ENCODE assay signal across 23 cellular contexts in genomic region chr6:54074591-54075195, GRCh38. TPM values are rescaled to one million over a fixed set of nuclear protein-coding genes. Genes with fewer than 3 reads are reported as not detected.
DNase-seq lines count a peak whose midpoint lies in the region; ATAC-seq and TF ChIP-seq lines count a peak whose summit lies in the region.
"Had no signal": no experiment of that assay in that cellular context is flagged by ENCODE, and none has a peak within 500 bp of the region (broad histone marks: within the 10 kb centered on the region; RNA-seq: fewer than 3 reads in every experiment).

No MANE protein-coding gene starts in this region.

- no peaks in the 10 kb centered on the region for H3K36me3 Mint-ChIP-seq in H9 (ENCODE audit: insufficient read depth in 1 of 3, low read depth in 3 of 3)
- H3K36me3 Mint-ChIP-seq in nephron (ENCODE audit: low read depth): no peaks in the 10 kb centered on the region
- no peaks in the 10 kb centered on the region for H3K36me3 Mint-ChIP-seq in activated T-helper 2 cell treated with anti-CD3 and anti-CD28 coated beads, Interferon-gamma antibody, Interleukin-2, Interleukin-4, amounts not matched to agents 10 μg/mL and 5 μg/mL and 100 μg/mL, durations not matched to agents 14 hours and 24 hours and 36 hours (ENCODE audit: low read depth)
- H3K36me3 Mint-ChIP-seq: neural progenitor cell had no signal

- H3K56ac ChIP-seq in H9 (ENCODE audit: insufficient read length, low read depth, low read length): no peak overlapping the region

- H2BK5ac ChIP-seq in H9 (ENCODE audit: insufficient read length, low read length): no peak overlapping the region

- no peak overlapping the region for H2AFZ ChIP-seq in H9 (ENCODE audit: low read length)
- H2AFZ ChIP-seq: neural progenitor cell had no signal

- H3K27ac ChIP-seq in H9 (ENCODE audit: insufficient read length, low read depth, low read length) (no peak overlapping the region), breast epithelium (no peak overlapping the region)
- H3K27ac ChIP-seq: cardiac muscle cell, epithelial cell of prostate, neural progenitor cell, SJSA1, stomach, upper lobe of left lung had no signal

- H4K91ac ChIP-seq in H9 (ENCODE audit: insufficient read length, low read depth, low read length): no peak overlapping the region

- no peak overlapping the region for H3K23ac ChIP-seq in H9 (ENCODE audit: insufficient read length, low read depth, low read length)

- H3K27me3 ChIP-seq in H9 (ENCODE audit: insufficient read depth, low read length) (no peaks in the 10 kb centered on the region), breast epithelium (no peaks in the 10 kb centered on the region)
- H3K27me3 ChIP-seq: cardiac muscle cell, neural progenitor cell, SJSA1, stomach, upper lobe of left lung had no signal

- no peak overlapping the region for H3K14ac ChIP-seq in H9 (ENCODE audit: insufficient read depth, low read length)

- H3K4me3 ChIP-seq in fibroblast of villous mesenchyme (ENCODE audit: low read depth, low read length): no peak overlapping the region
- H3K4me3 ChIP-seq in breast epithelium: no peak overlapping the region
- H3K4me3 ChIP-seq: cardiac muscle cell, neural progenitor cell, SJSA1, stomach, upper lobe of left lung had no signal

- no peak overlapping the region for H3K9ac ChIP-seq in H9 (ENCODE audit: extremely low read depth, insufficient read length, low read length)
- H3K9ac ChIP-seq: neural progenitor cell had no signal

- no peaks in the 10 kb centered on the region for H4K20me1 ChIP-seq in H9 (ENCODE audit: control insufficient read depth, insufficient read depth, insufficient read length)

- no peak overlapping the region for H2BK120ac ChIP-seq in H9 (ENCODE audit: low read depth, low read length, poor library complexity, severe bottlenecking)

- no peaks in the 10 kb centered on the region for H3K36me3 ChIP-seq in breast epithelium
- H3K36me3 ChIP-seq: cardiac muscle cell, neural progenitor cell, SJSA1, stomach, upper lobe of left lung had no signal

- H2BK20ac ChIP-seq in H9 (ENCODE audit: low read depth, low read length, poor library complexity, severe bottlenecking): no peak overlapping the region

- DNase-seq in H9 (no peak), NOMO-1 treated with DMSO at 0.1 percent for 48 hours (lab: John Stamatoyannopoulos, UW; ENCODE audit: unreplicated experiment) (peak; percentile 81), fibroblast of villous mesenchyme (ENCODE audit: low read depth) (peak; percentile 47), SHP77 (lab: John Stamatoyannopoulos, UW) (no peak), breast epithelium (ENCODE audit: low spot score in 2 of 2) (no peak)
- DNase-seq in activated T-helper 2 cell treated with anti-CD3 and anti-CD28 coated beads, Interferon-gamma antibody, Interleukin-2, Interleukin-4, amounts not matched to agents 10 μg/mL and 5 μg/mL and 100 μg/mL, durations not matched to agents 14 hours and 24 hours and 36 hours (ENCODE audit: low spot score): no peak
- DNase-seq: activated CD4-positive, alpha-beta T cell treated with anti-CD3 and anti-CD28 coated beads, Interleukin-2, amount 50 U/mL, for 4 hours; activated gamma-delta T cell treated with Interleukin-2 at 50 U/mL for 16 hours; DMS79 treated with DMSO at 0.1 percent for 48 hours; midbrain; NCI-H1436; NCI-H526; PC-3; stimulated activated CD4-positive, alpha-beta T cell treated with anti-CD3 and anti-CD28 coated beads, Interleukin-12 subunit alpha, Interleukin-12 subunit beta, amount 100 ng/mL, for 4 hours; stomach; upper lobe of left lung had no signal

- H3K4me1 Mint-ChIP-seq in H9 (peaks cover 29 to 32% of the 10 kb centered on the region in 2 experiments), nephron (peaks cover 52% of the 10 kb centered on the region)
- H3K4me1 Mint-ChIP-seq in activated T-helper 2 cell treated with anti-CD3 and anti-CD28 coated beads, Interferon-gamma antibody, Interleukin-2, Interleukin-4, amounts not matched to agents 10 μg/mL and 5 μg/mL and 100 μg/mL, durations not matched to agents 14 hours and 24 hours and 36 hours (ENCODE audit: low read depth): no peaks in the 10 kb centered on the region

- H3K27ac Mint-ChIP-seq in H9: peak overlapping the region; percentile 61 to 77 (median 75); a peak in 5 of 7 replicates
- H3K27ac Mint-ChIP-seq in nephron: peak overlapping the region in 2 of 3 experiments; percentile 33 to 72
- H3K27ac Mint-ChIP-seq in activated T-helper 2 cell treated with anti-CD3 and anti-CD28 coated beads, Interferon-gamma antibody, Interleukin-2, Interleukin-4, amounts not matched to agents 10 μg/mL and 5 μg/mL and 100 μg/mL, durations not matched to agents 14 hours and 24 hours and 36 hours: no peak overlapping the region
- H3K27ac Mint-ChIP-seq: neural progenitor cell had no signal

- no peaks in the 10 kb centered on the region; the same call in 1 of the 2 replicates for H3K4me1 ChIP-seq in H9 (ENCODE audit: insufficient read depth, low read length)
- H3K4me1 ChIP-seq in breast epithelium: no peaks in the 10 kb centered on the region
- H3K4me1 ChIP-seq: neural progenitor cell, SJSA1, stomach, upper lobe of left lung had no signal

- no peaks in the 10 kb centered on the region for H3K23me2 ChIP-seq in H9 (ENCODE audit: insufficient read length, low read depth, low read length, poor library complexity, severe bottlenecking)

- no peak overlapping the region for H3K18ac ChIP-seq in H9 (ENCODE audit: insufficient read length, low read depth, low read length)

- intact Hi-C loops in breast epithelium (cut with DNase I; ENCODE audit: low total_unique reads): no loop called here
- intact Hi-C loops in activated T-helper 2 cell treated with anti-CD3 and anti-CD28 coated beads, Interferon-gamma antibody, Interleukin-2, Interleukin-4, amounts not matched to agents 10 μg/mL and 5 μg/mL and 100 μg/mL, durations not matched to agents 14 hours and 24 hours and 36 hours (cut with micrococcal nuclease): no loop called here

- no peak overlapping the region; the same call in 1 of the 2 replicates for H2BK15ac ChIP-seq in H9 (ENCODE audit: low read depth, low read length)

- H4K5ac ChIP-seq in H9 (ENCODE audit: insufficient read length, low read depth, low read length): no peak overlapping the region

- no peak overlapping the region for H2BK12ac ChIP-seq in H9 (ENCODE audit: insufficient read length, low read depth, low read length)

- H3K79me1 ChIP-seq in H9 (ENCODE audit: insufficient read depth, low read depth, low read length, poor library complexity, severe bottlenecking): no peaks in the 10 kb centered on the region

- H3K79me2 ChIP-seq in H9 (ENCODE audit: insufficient read depth, low read length): no peaks in the 10 kb centered on the region

- H3K4ac ChIP-seq in H9 (ENCODE audit: low read depth, low read length): no peak overlapping the region

- no peak for ATAC-seq in HG03521 (IDR thresholded peaks at IDR 0.05; ENCODE audit: unreplicated experiment)
- ATAC-seq: PC-3 had no signal

- WGBS in H9 (ENCODE audit: extremely low coverage, insufficient read length, low lambda C conversion rate): no CpG with 5 or more reads among the region's 13 CpGs

- no peak for TF ChIP-seq CTCF in H9 (conservative IDR thresholded peaks at IDR 0.05)
- no peak for TF ChIP-seq CTCF in fibroblast of villous mesenchyme (IDR thresholded peaks at IDR 0.05; ENCODE audit: insufficient read depth, low read depth, low read length)
- TF ChIP-seq CTCF in nephron (IDR thresholded peaks at IDR 0.05; ENCODE audit: unreplicated experiment in 3 of 3): no peak
- TF ChIP-seq CTCF in breast epithelium (IDR thresholded peaks at IDR 0.05): no peak

- H3K4me3 Mint-ChIP-seq in H9: no peak overlapping the region
- no peak overlapping the region for H3K4me3 Mint-ChIP-seq in nephron
- no peak overlapping the region for H3K4me3 Mint-ChIP-seq in activated T-helper 2 cell treated with anti-CD3 and anti-CD28 coated beads, Interferon-gamma antibody, Interleukin-2, Interleukin-4, amounts not matched to agents 10 μg/mL and 5 μg/mL and 100 μg/mL, durations not matched to agents 14 hours and 24 hours and 36 hours (ENCODE audit: low read depth)
- H3K4me3 Mint-ChIP-seq: neural progenitor cell had no signal

- H2AK5ac ChIP-seq in H9 (ENCODE audit: insufficient read length, low read length): no peak overlapping the region

- no peak for TF ChIP-seq POLR2A in breast epithelium (IDR thresholded peaks at IDR 0.05)

- H3K9me3 Mint-ChIP-seq in H9: no peaks in the 10 kb centered on the region
- no peaks in the 10 kb centered on the region for H3K9me3 Mint-ChIP-seq in nephron
- no peaks in the 10 kb centered on the region for H3K9me3 Mint-ChIP-seq in activated T-helper 2 cell treated with anti-CD3 and anti-CD28 coated beads, Interferon-gamma antibody, Interleukin-2, Interleukin-4, amounts not matched to agents 10 μg/mL and 5 μg/mL and 100 μg/mL, durations not matched to agents 14 hours and 24 hours and 36 hours
- H3K9me3 Mint-ChIP-seq: neural progenitor cell had no signal

- no peak overlapping the region for H4K8ac ChIP-seq in H9 (replicated peaks; ENCODE audit: insufficient read length, low read depth, low read length)

- no peaks in the 10 kb centered on the region for H3K27me3 Mint-ChIP-seq in H9 (ENCODE audit: low read depth)
- no peaks in the 10 kb centered on the region for H3K27me3 Mint-ChIP-seq in nephron (ENCODE audit: low read depth)
- H3K27me3 Mint-ChIP-seq in activated T-helper 2 cell treated with anti-CD3 and anti-CD28 coated beads, Interferon-gamma antibody, Interleukin-2, Interleukin-4, amounts not matched to agents 10 μg/mL and 5 μg/mL and 100 μg/mL, durations not matched to agents 14 hours and 24 hours and 36 hours (ENCODE audit: low read depth): no peaks in the 10 kb centered on the region

- no peak overlapping the region for H3T11ph ChIP-seq in H9 (ENCODE audit: low read length)

- H3K4me2 ChIP-seq in H9 (ENCODE audit: insufficient read depth, insufficient read length, low read length): no peak overlapping the region
- H3K4me2 ChIP-seq: neural progenitor cell had no signal

- no peaks in the 10 kb centered on the region for H3K9me3 ChIP-seq in H9 (ENCODE audit: control insufficient read depth, low read depth, low read length)
- no peaks in the 10 kb centered on the region for H3K9me3 ChIP-seq in breast epithelium
- H3K9me3 ChIP-seq: SJSA1, stomach, upper lobe of left lung had no signal

RNA-seq across cellular contexts. Expression of gene MLIP, which starts 36.5 kb away (rescaled TPM):
- total RNA-seq in H9 (2021) (not detected in 2 replicates), fibroblast of villous mesenchyme (not detected in 2 replicates), breast epithelium (1 to 10 TPM in 1 of 3 donors, under 1 TPM in 1, not detected in 1; 0.44 to 4.5 TPM)
- total RNA-seq in activated T-helper 2 cell treated with anti-CD3 and anti-CD28 coated beads, Interferon-gamma antibody, Interleukin-2, Interleukin-4, amounts not matched to agents 10 μg/mL and 5 μg/mL and 100 μg/mL, durations not matched to agents 14 hours and 24 hours and 36 hours: not detected in 2 replicates
- total RNA-seq: PC-3; SJSA1; stomach; T-helper 2 cell treated with Interferon-gamma antibody and Interleukin-4, amounts not matched to agents 100 ng/mL and 5 ng/mL, for 36 hours had no signal

Comparison
In these comparisons a context has a peak if more than half of its experiments do, and no peak if none do; other contexts are left out.
1. DNase-seq: peak in NOMO-1 treated with DMSO at 0.1 percent for 48 hours (single experiment) and fibroblast of villous mesenchyme (single experiment); none in H9 (single experiment), SHP77 (0 of 2), breast epithelium (0 of 2) and activated T-helper 2 cell treated with anti-CD3 and anti-CD28 coated beads, Interferon-gamma antibody, Interleukin-2, Interleukin-4, amounts not matched to agents 10 μg/mL and 5 μg/mL and 100 μg/mL, durations not matched to agents 14 hours and 24 hours and 36 hours (single experiment).